In the genomic region with DNA sequence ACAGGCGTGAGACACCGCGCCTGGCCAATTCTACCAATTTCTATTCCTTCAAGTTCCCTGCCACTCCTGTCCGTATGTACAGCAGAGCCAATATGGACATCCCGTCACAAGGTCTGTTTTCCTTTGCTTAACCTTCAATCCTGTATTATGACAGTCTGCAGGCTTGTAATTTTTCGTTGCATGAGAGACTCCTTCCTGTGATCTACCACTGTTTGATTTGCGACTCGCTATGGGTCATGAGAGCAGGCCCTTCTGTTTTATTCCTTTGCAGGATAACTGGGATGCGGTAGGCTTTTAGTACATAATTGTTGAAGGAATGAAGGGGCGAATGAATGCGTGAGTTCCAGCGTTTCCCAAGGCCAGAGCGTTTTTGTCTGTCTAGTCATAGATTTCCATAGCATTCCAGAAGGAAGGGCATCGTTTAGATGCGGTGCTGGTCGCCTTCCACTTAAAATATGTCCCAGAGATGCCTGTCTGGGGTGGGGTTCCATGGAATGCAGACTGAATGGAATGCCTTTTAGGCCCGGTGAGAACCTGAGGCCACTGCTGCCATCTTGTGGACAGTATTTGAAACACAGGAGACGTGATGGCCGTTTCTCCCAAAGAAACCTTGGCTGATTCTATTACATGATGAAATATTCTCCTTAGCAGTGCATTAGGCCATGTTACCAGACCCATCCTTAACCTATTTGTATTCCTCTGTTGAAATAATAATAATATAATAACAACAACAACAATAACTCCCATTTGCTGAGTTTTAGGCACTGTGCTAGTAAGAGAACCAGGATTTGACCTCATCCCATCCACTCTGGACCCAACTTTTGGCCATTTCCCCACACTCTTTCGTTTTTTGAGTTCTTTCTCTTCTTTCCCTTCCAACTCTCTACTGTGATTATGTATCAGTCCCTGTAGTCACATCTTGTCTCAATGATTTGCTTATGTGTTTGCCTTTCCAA, we compare ENCODE assay signal across 9 cellular contexts.
DNase-seq lines count a peak whose midpoint lies in the region; ATAC-seq, FAIRE-seq and TF ChIP-seq lines count a peak whose summit lies in the region.
"Had no signal": no experiment of that assay in that cellular context is flagged by ENCODE, and none has a peak within 500 bp of the region (broad histone marks: within the 10 kb centered on the region; RNA-seq: fewer than 3 reads in every experiment).

No MANE protein-coding gene starts in this region.

- H3K36me3 Mint-ChIP-seq in activated naive CD8-positive, alpha-beta T cell treated with anti-CD3 and anti-CD28 coated beads, Interleukin-2, amount 10 ng/mL, durations not matched to agents 7 days and 5 days = no peaks in the 10 kb centered on the region

- H3K9me3 Mint-ChIP-seq in activated naive CD8-positive, alpha-beta T cell treated with anti-CD3 and anti-CD28 coated beads, Interleukin-2, amount 10 ng/mL, durations not matched to agents 7 days and 5 days = no peaks in the 10 kb centered on the region
- H3K9me3 Mint-ChIP-seq: central memory CD8-positive, alpha-beta T cell had no signal

- no peak overlapping the region for H3K4me3 Mint-ChIP-seq in activated naive CD8-positive, alpha-beta T cell treated with anti-CD3 and anti-CD28 coated beads, Interleukin-2, amount 10 ng/mL, durations not matched to agents 7 days and 5 days
- H3K4me3 Mint-ChIP-seq: central memory CD8-positive, alpha-beta T cell had no signal

- H3K36me3 ChIP-seq in heart left ventricle = no peaks in the 10 kb centered on the region

- H3K27me3 ChIP-seq in heart left ventricle = no peaks in the 10 kb centered on the region

- DNase-seq in D721Med (ENCODE audit: insufficient read length, low spot score) = peak; percentile 47
- peak; percentile 95 for DNase-seq in HT-29 (ENCODE audit: low spot score)
- peak; percentile 32 to 44 for DNase-seq in SHP77 (lab: John Stamatoyannopoulos, UW)
- peak; percentile 46 for DNase-seq in activated naive CD8-positive, alpha-beta T cell treated with anti-CD3 and anti-CD28 coated beads, Interleukin-2, amount 10 ng/mL, durations not matched to agents 7 days and 5 days
- DNase-seq in heart left ventricle = peak in 4 of 5 donors; percentile 37 to 66 (median 55)
- peak; percentile 24 for DNase-seq in pulmonary artery endothelial cell (ENCODE audit: low read depth, low spot score)

- peaks cover 6% of the 10 kb centered on the region for H3K27me3 Mint-ChIP-seq in activated naive CD8-positive, alpha-beta T cell treated with anti-CD3 and anti-CD28 coated beads, Interleukin-2, amount 10 ng/mL, durations not matched to agents 7 days and 5 days

- H3K27ac ChIP-seq in heart left ventricle = no peak overlapping the region

- intact Hi-C loops in heart left ventricle (cut with DNase I) = loop anchor here (1.0 to 10.0 kb wide), 11 partner anchors 172 to 407 kb away; no protein-coding TSS in a partner anchor

- no peak overlapping the region for H3K4me3 ChIP-seq in heart left ventricle

- ATAC-seq in activated naive CD8-positive, alpha-beta T cell treated with anti-CD3 and anti-CD28 coated beads, Interleukin-2, amount 10 ng/mL, durations not matched to agents 7 days and 5 days (ENCODE audit: low read depth) = no peak
- ATAC-seq in heart left ventricle (peak; percentile 26 to 84 (median 76)), HG02973 (IDR thresholded peaks at IDR 0.05; ENCODE audit: unreplicated experiment) (no peak), HG03025 (IDR thresholded peaks at IDR 0.05; ENCODE audit: low FRiP score, unreplicated experiment) (no peak)

- TF ChIP-seq CTCF in D721Med (IDR thresholded peaks at IDR 0.05; ENCODE audit: insufficient read depth, missing control alignments) (peak; percentile 84), heart left ventricle (IDR thresholded peaks at IDR 0.05) (peak; percentile 69 to 87 (median 76))

- peaks cover 0 to 3% (median 0%) of the 10 kb centered on the region in 12 donors for H3K4me1 ChIP-seq in heart left ventricle

- peak; percentile 55 for FAIRE-seq in D721Med (lab: Jason Lieb, UNC)

- WGBS in heart left ventricle, 4 donors = 53 to 55% (median 54%) methylated on average over 20 of the region's 20 CpGs

- POLR2A ChIA-PET in activated naive CD8-positive, alpha-beta T cell treated with anti-CD3 and anti-CD28 coated beads, Interleukin-2, amount 10 ng/mL, durations not matched to agents 7 days and 5 days (lab: Charles Lee) = no interaction called here

- no peaks in the 10 kb centered on the region for H3K4me1 Mint-ChIP-seq in activated naive CD8-positive, alpha-beta T cell treated with anti-CD3 and anti-CD28 coated beads, Interleukin-2, amount 10 ng/mL, durations not matched to agents 7 days and 5 days
- H3K4me1 Mint-ChIP-seq: central memory CD8-positive, alpha-beta T cell had no signal

- H3K9me3 ChIP-seq in heart left ventricle = no peaks in the 10 kb centered on the region

- no peak for TF ChIP-seq POLR2A in heart left ventricle (IDR thresholded peaks at IDR 0.05)

- no peak overlapping the region for H3K27ac Mint-ChIP-seq in activated naive CD8-positive, alpha-beta T cell treated with anti-CD3 and anti-CD28 coated beads, Interleukin-2, amount 10 ng/mL, durations not matched to agents 7 days and 5 days

Comparison
In these comparisons a context has a peak if more than half of its experiments do, and no peak if none do; other contexts are left out.
1. DNase-seq: peak in every context shown above with its lines; median percentile 95 in HT-29; 55 in heart left ventricle; 47 in D721Med; 46 in activated naive CD8-positive, alpha-beta T cell treated with anti-CD3 and anti-CD28 coated beads, Interleukin-2, amount 10 ng/mL, durations not matched to agents 7 days and 5 days; 38 in SHP77; 24 in pulmonary artery endothelial cell.
2. ATAC-seq: peak in heart left ventricle (4 of 4); none in activated naive CD8-positive, alpha-beta T cell treated with anti-CD3 and anti-CD28 coated beads, Interleukin-2, amount 10 ng/mL, durations not matched to agents 7 days and 5 days (single experiment), HG02973 (single experiment) and HG03025 (single experiment).